Comparison of ENCODE assay signal across 22 cellular contexts in the genomic region with DNA sequence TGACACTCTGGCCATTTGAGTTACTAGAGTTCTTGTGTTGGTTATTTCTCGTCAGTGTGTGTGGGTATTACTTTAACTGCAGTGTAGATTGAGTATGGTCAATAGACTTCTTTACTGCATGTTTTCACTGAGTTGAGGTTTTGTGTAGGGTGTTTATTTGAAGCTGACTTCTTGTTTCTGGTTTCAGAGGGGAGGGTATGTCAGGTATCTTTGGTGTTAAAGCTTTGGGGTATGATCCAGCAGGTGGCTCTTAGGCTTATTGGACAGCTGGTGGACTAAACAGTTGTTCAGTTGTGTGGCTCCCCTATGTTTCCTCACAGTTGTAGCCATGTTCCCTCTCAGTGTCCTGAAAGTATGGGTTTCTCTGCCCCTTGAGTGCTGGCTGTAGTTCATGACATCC.
A peak's percentile ranks its signal among the peaks of the same experiment; 100 is the strongest.
DNase-seq lines count a peak whose midpoint lies in the region; ATAC-seq, FAIRE-seq and TF ChIP-seq lines count a peak whose summit lies in the region.
"Had no signal": no experiment of that assay in that cellular context is flagged by ENCODE, and none has a peak within 500 bp of the region (broad histone marks: within the 10 kb centered on the region; RNA-seq: fewer than 3 reads in every experiment).

No MANE protein-coding gene starts in this region.

- peaks cover 95% of the 10 kb centered on the region for H3K79me2 ChIP-seq in PC-9 (ENCODE audit: low read depth)

- H3K36me3 Mint-ChIP-seq in activated naive CD8-positive, alpha-beta T cell treated with anti-CD3 and anti-CD28 coated beads for 36 hours: peaks cover 55% of the 10 kb centered on the region
- peaks cover 45% of the 10 kb centered on the region for H3K36me3 Mint-ChIP-seq in neural crest cell (ENCODE audit: low read depth)

- peaks cover 40% of the 10 kb centered on the region for H3K9me3 Mint-ChIP-seq in activated naive CD8-positive, alpha-beta T cell treated with anti-CD3 and anti-CD28 coated beads for 36 hours
- H3K9me3 Mint-ChIP-seq in neural crest cell: peaks cover 31% of the 10 kb centered on the region

- no TSS peak for BruUV-seq in PC-9 (replicated peaks; lab: Mats Ljungman, UMichigan)

- H3K9me2 ChIP-seq in PC-9 (ENCODE audit: insufficient read depth): no peaks in the 10 kb centered on the region

- no peak overlapping the region for H3K4me3 Mint-ChIP-seq in activated naive CD8-positive, alpha-beta T cell treated with anti-CD3 and anti-CD28 coated beads for 36 hours
- no peak overlapping the region for H3K4me3 Mint-ChIP-seq in neural crest cell
- H3K4me3 Mint-ChIP-seq: activated CD8-positive, alpha-beta memory T cell treated with anti-CD3 and anti-CD28 coated beads, Interleukin-2, amount 10 ng/mL, durations not matched to agents 7 days and 5 days had no signal

- CTCF ChIA-PET in PC-9 (lab: Charles Lee): no interaction called here

- no peaks in the 10 kb centered on the region for H3K27me3 ChIP-seq in PC-9 (ENCODE audit: insufficient read depth, low read depth)
- H3K27me3 ChIP-seq: right atrium auricular region had no signal

- no peak overlapping the region for H3K4me3 ChIP-seq in PC-9
- H3K4me3 ChIP-seq: lung, right atrium auricular region had no signal

- no peaks in the 10 kb centered on the region for H3K4me1 ChIP-seq in PC-9 (replicated peaks; ENCODE audit: insufficient read depth)

- H3K4me2 ChIP-seq in PC-9: no peak overlapping the region

- peak overlapping the region; percentile 10 for H3K27ac Mint-ChIP-seq in activated naive CD8-positive, alpha-beta T cell treated with anti-CD3 and anti-CD28 coated beads for 36 hours
- H3K27ac Mint-ChIP-seq in neural crest cell (ENCODE audit: unreplicated experiment): peak overlapping the region; percentile 16
- H3K27ac Mint-ChIP-seq: activated CD8-positive, alpha-beta memory T cell treated with anti-CD3 and anti-CD28 coated beads, Interleukin-2, amount 10 ng/mL, durations not matched to agents 7 days and 5 days had no signal

- intact Hi-C loops in PC-9 (cut with micrococcal nuclease; ENCODE audit: unreplicated experiment): no loop called here

- H4K20me1 ChIP-seq in PC-9 (ENCODE audit: insufficient read depth): peaks cover 8% of the 10 kb centered on the region; the same call in 1 of the 2 replicates

- H3K27me3 Mint-ChIP-seq in activated naive CD8-positive, alpha-beta T cell treated with anti-CD3 and anti-CD28 coated beads for 36 hours: no peaks in the 10 kb centered on the region
- no peaks in the 10 kb centered on the region for H3K27me3 Mint-ChIP-seq in neural crest cell (ENCODE audit: low read depth)
- H3K27me3 Mint-ChIP-seq: activated CD8-positive, alpha-beta memory T cell treated with anti-CD3 and anti-CD28 coated beads, Interleukin-2, amount 10 ng/mL, durations not matched to agents 7 days and 5 days; T-cell had no signal

- DNase-seq in GM12892 (ENCODE audit: insufficient read length) (no peak), neural crest cell (ENCODE audit: low read depth, low spot score) (no peak), COLO668 (lab: John Stamatoyannopoulos, UW; ENCODE audit: unreplicated experiment) (no peak), PC-9 (no peak)
- DNase-seq in activated naive CD8-positive, alpha-beta T cell treated with anti-CD3 and anti-CD28 coated beads for 36 hours: no peak
- no peak for DNase-seq in effector CD4-positive, alpha-beta T cell
- DNase-seq: activated CD4-positive, alpha-beta T cell treated with anti-CD3 and anti-CD28 coated beads for 4 hours; activated CD8-positive, alpha-beta memory T cell treated with anti-CD3 and anti-CD28 coated beads, Interleukin-2, amount 10 ng/mL, durations not matched to agents 7 days and 5 days; activated naive CD4-positive, alpha-beta T cell treated with anti-CD3 and anti-CD28 coated beads, Interleukin-2, amount 50 U/mL, for 16 hours; DMS79 treated with DMSO at 0.1 percent for 48 hours; foreskin melanocyte; islet precursor cell; NCI-H187 treated with DMSO at 0.1 percent for 48 hours; NCI-H748 treated with DMSO at 0.1 percent for 48 hours; SIG-M5; stimulated activated CD4-positive, alpha-beta T cell treated with anti-CD3 and anti-CD28 coated beads, Interleukin-4, amount 100 ng/mL, for 4 hours; T-cell; trophoblast cell had no signal

- H3K4me1 Mint-ChIP-seq in activated naive CD8-positive, alpha-beta T cell treated with anti-CD3 and anti-CD28 coated beads for 36 hours: peaks cover 63% of the 10 kb centered on the region
- peaks cover 27% of the 10 kb centered on the region for H3K4me1 Mint-ChIP-seq in neural crest cell

- H2AFZ ChIP-seq in PC-9: no peak overlapping the region

- H3K9me3 ChIP-seq in PC-9 (ENCODE audit: insufficient read depth, low read depth): peaks cover 14% of the 10 kb centered on the region; the same call in 1 of the 2 replicates
- H3K9me3 ChIP-seq: right atrium auricular region had no signal

- TF ChIP-seq CTCF in neural crest cell (conservative IDR thresholded peaks at IDR 0.05) (no peak), PC-9 (conservative IDR thresholded peaks at IDR 0.05) (no peak)

- TF ChIP-seq POLR2A in GM12892 (IDR thresholded peaks at IDR 0.05; ENCODE audit: low read depth, low read length): no peak

- POLR2A ChIA-PET in PC-9 (lab: Charles Lee; ENCODE audit: unreplicated experiment): no interaction called here

- peaks cover 11% of the 10 kb centered on the region; the same call in 1 of the 2 replicates for H3F3A ChIP-seq in PC-9 (ENCODE audit: insufficient read depth, low read depth)

- ATAC-seq in HG02870 (IDR thresholded peaks at IDR 0.05; ENCODE audit: unreplicated experiment) (peak; percentile 41), GM18511 (IDR thresholded peaks at IDR 0.05; ENCODE audit: unreplicated experiment) (no peak)
- ATAC-seq: activated CD8-positive, alpha-beta memory T cell treated with anti-CD3 and anti-CD28 coated beads, Interleukin-2, amount 10 ng/mL, durations not matched to agents 7 days and 5 days; T-cell had no signal

- H3K27ac ChIP-seq in PC-9: no peak overlapping the region

- peak; percentile 87 for FAIRE-seq in GM12892 (lab: Jason Lieb, UNC)

- H3K36me3 ChIP-seq in PC-9 (ENCODE audit: low read depth): peaks cover 14% of the 10 kb centered on the region
- H3K36me3 ChIP-seq: right atrium auricular region had no signal
